30 cellular contexts compared by ENCODE assay signal in genomic region chr3:140854961-140855360, GRCh38.
"Had no signal": no experiment of that assay in that cellular context is flagged by ENCODE, and none has a peak within 500 bp of the region (broad histone marks: within the 10 kb centered on the region; RNA-seq: fewer than 3 reads in every experiment).

No MANE protein-coding gene starts in this region.

- H3K9me3 Mint-ChIP-seq: activated B cell treated with CpG ODN at 0.5 μM for 24 hours; activated naive CD4-positive, alpha-beta T cell treated with anti-CD3 and anti-CD28 coated beads, Interleukin-2, amount 50 U/mL, for 72 hours; activated T-cell treated with anti-CD3 and anti-CD28 coated beads, Interleukin-2, amount 50 U/mL, for 4 hours had no signal

- DNase-seq: activated B cell treated with CpG ODN at 0.5 μM for 24 hours; activated CD4-positive, alpha-beta T cell treated with anti-CD3 and anti-CD28 coated beads for 1 hour; activated CD4-positive, alpha-beta T cell treated with anti-CD3 and anti-CD28 coated beads, Interleukin-2, amount 10 ng/mL, durations not matched to agents 24 days and 14 days; activated CD4-positive, alpha-beta T cell treated with anti-CD3 and anti-CD28 coated beads, Interleukin-2, amount 50 U/mL, for 48 hours; activated CD8-positive, alpha-beta memory T cell treated with anti-CD3 and anti-CD28 coated beads, Interleukin-2, amount 10 ng/mL, durations not matched to agents 7 days and 5 days; activated effector memory CD4-positive, alpha-beta T cell treated with anti-CD3 and anti-CD28 coated beads, Interleukin-2, amount 50 U/mL, for 16 hours; activated naive CD4-positive, alpha-beta T cell treated with Interleukin-2 at 50 U/mL for 16 hours; activated naive CD8-positive, alpha-beta T cell treated with anti-CD3 and anti-CD28 coated beads, Interleukin-2, amount 50 U/mL, for 24 hours; activated T-cell treated with anti-CD3 and anti-CD28 coated beads, Interleukin-2, amount 50 U/mL, for 4 hours; amniotic stem cell; body of pancreas; Kasumi-1; KBM-7; NCI-H1105 treated with DMSO at 0.1 percent for 48 hours; NCI-H1436 treated with DMSO at 0.1 percent for 48 hours; NCI-H187 treated with DMSO at 0.1 percent for 48 hours; NCI-H2081 treated with DMSO at 0.1 percent for 48 hours; NCI-H2171; NCI-H2227 treated with DMSO at 0.1 percent for 48 hours; NCI-H526; NCI-H774; RPMI8226; T-cell; T-helper 2 cell; T1000 had no signal

- H3K4me1 Mint-ChIP-seq: activated B cell treated with CpG ODN at 0.5 μM for 24 hours; activated CD4-positive, alpha-beta T cell treated with anti-CD3 and anti-CD28 coated beads, Interleukin-2, amount 10 ng/mL, durations not matched to agents 24 days and 14 days; activated CD8-positive, alpha-beta memory T cell treated with anti-CD3 and anti-CD28 coated beads, Interleukin-2, amount 10 ng/mL, durations not matched to agents 7 days and 5 days; activated naive CD8-positive, alpha-beta T cell treated with anti-CD3 and anti-CD28 coated beads, Interleukin-2, amount 50 U/mL, for 24 hours; T-cell had no signal

- H3K4me1 ChIP-seq: ascending aorta, body of pancreas had no signal

- H3K27ac Mint-ChIP-seq: activated B cell treated with CpG ODN at 0.5 μM for 24 hours; activated CD4-positive, alpha-beta T cell treated with anti-CD3 and anti-CD28 coated beads, Interleukin-2, amount 10 ng/mL, durations not matched to agents 24 days and 14 days; activated CD8-positive, alpha-beta memory T cell treated with anti-CD3 and anti-CD28 coated beads, Interleukin-2, amount 10 ng/mL, durations not matched to agents 7 days and 5 days; activated naive CD4-positive, alpha-beta T cell treated with anti-CD3 and anti-CD28 coated beads, Interleukin-2, amount 50 U/mL, for 72 hours; activated naive CD8-positive, alpha-beta T cell treated with anti-CD3 and anti-CD28 coated beads, Interleukin-2, amount 50 U/mL, for 24 hours; T-cell had no signal

- H3K4me3 Mint-ChIP-seq: activated B cell treated with CpG ODN at 0.5 μM for 24 hours; activated CD4-positive, alpha-beta T cell treated with anti-CD3 and anti-CD28 coated beads, Interleukin-2, amount 10 ng/mL, durations not matched to agents 24 days and 14 days; activated CD8-positive, alpha-beta memory T cell treated with anti-CD3 and anti-CD28 coated beads, Interleukin-2, amount 10 ng/mL, durations not matched to agents 7 days and 5 days; activated naive CD8-positive, alpha-beta T cell treated with anti-CD3 and anti-CD28 coated beads, Interleukin-2, amount 50 U/mL, for 24 hours; activated T-cell treated with anti-CD3 and anti-CD28 coated beads, Interleukin-2, amount 50 U/mL, for 4 hours; T-cell had no signal

- H3K36me3 Mint-ChIP-seq: activated CD8-positive, alpha-beta memory T cell treated with anti-CD3 and anti-CD28 coated beads, Interleukin-2, amount 10 ng/mL, durations not matched to agents 7 days and 5 days; activated naive CD4-positive, alpha-beta T cell treated with anti-CD3 and anti-CD28 coated beads, Interleukin-2, amount 50 U/mL, for 72 hours; T-cell had no signal

- H3K27me3 ChIP-seq: ascending aorta, body of pancreas had no signal

- H3K9me3 ChIP-seq: ascending aorta, body of pancreas had no signal

- ATAC-seq: activated CD8-positive, alpha-beta memory T cell treated with anti-CD3 and anti-CD28 coated beads, Interleukin-2, amount 10 ng/mL, durations not matched to agents 7 days and 5 days; activated naive CD4-positive, alpha-beta T cell treated with anti-CD3 and anti-CD28 coated beads, Interleukin-2, amount 50 U/mL, for 72 hours; activated naive CD8-positive, alpha-beta T cell treated with anti-CD3 and anti-CD28 coated beads, Interleukin-2, amount 50 U/mL, for 24 hours; activated T-cell treated with anti-CD3 and anti-CD28 coated beads, Interleukin-2, amount 50 U/mL, for 4 hours; body of pancreas; Panc1; Right ventricle myocardium inferior; T-cell had no signal

- H3K27ac ChIP-seq: ascending aorta, body of pancreas, SK-N-MC had no signal
